In genomic region chr17:17342242-17342945, GRCh38 we compare ENCODE assay signal across 14 cellular contexts.
"Had no signal": no experiment of that assay in that cellular context is flagged by ENCODE, and none has a peak within 500 bp of the region (broad histone marks: within the 10 kb centered on the region; RNA-seq: fewer than 3 reads in every experiment).

No MANE protein-coding gene starts in this region.

- FAIRE-seq: astrocyte had no signal

- H3K4me1 ChIP-seq: colonic mucosa, gastroesophageal sphincter, SJSA1, tibial nerve had no signal

- H3K9me3 ChIP-seq: colonic mucosa, gastroesophageal sphincter, mucosa of descending colon, ovary, SJSA1, tibial nerve had no signal

- H3K27me3 ChIP-seq: colonic mucosa, gastroesophageal sphincter, ovary, SJSA1, tibial nerve had no signal

- H3K4me3 Mint-ChIP-seq: activated T-cell treated with anti-CD3 and anti-CD28 coated beads, Interleukin-2, amount 50 U/mL, for 24 hours; naive thymus-derived CD8-positive, alpha-beta T cell; T-helper 2 cell treated with Interferon-gamma antibody and Interleukin-4, amounts not matched to agents 5 μg/mL and 100 μg/mL, for 36 hours had no signal

- DNase-seq: activated gamma-delta T cell; activated T-cell treated with anti-CD3 and anti-CD28 coated beads, Interleukin-2, amount 50 U/mL, for 24 hours; colonic mucosa; effector memory CD4-positive, alpha-beta T cell; mucosa of descending colon; naive thymus-derived CD8-positive, alpha-beta T cell; SW 1271 had no signal

- H3K36me3 ChIP-seq: colonic mucosa, ovary, SJSA1 had no signal

- H3K27me3 Mint-ChIP-seq: activated T-cell treated with anti-CD3 and anti-CD28 coated beads, Interleukin-2, amount 50 U/mL, for 24 hours; naive thymus-derived CD8-positive, alpha-beta T cell had no signal

- H3K9me3 Mint-ChIP-seq: activated T-cell treated with anti-CD3 and anti-CD28 coated beads, Interleukin-2, amount 50 U/mL, for 24 hours; naive thymus-derived CD8-positive, alpha-beta T cell; T-helper 2 cell treated with Interferon-gamma antibody and Interleukin-4, amounts not matched to agents 5 μg/mL and 100 μg/mL, for 36 hours had no signal

- ATAC-seq: activated CD4-positive, CD25-positive, alpha-beta regulatory T cell treated with anti-CD3 and anti-CD28 coated beads, Interleukin-2, amount 50 U/mL, for 24 hours; gastroesophageal sphincter; mucosa of descending colon; naive thymus-derived CD8-positive, alpha-beta T cell had no signal

- H3K27ac Mint-ChIP-seq: activated T-cell treated with anti-CD3 and anti-CD28 coated beads, Interleukin-2, amount 50 U/mL, for 24 hours; T-helper 2 cell treated with Interferon-gamma antibody and Interleukin-4, amounts not matched to agents 5 μg/mL and 100 μg/mL, for 36 hours had no signal

- H3K27ac ChIP-seq: colonic mucosa, gastroesophageal sphincter, ovary, SJSA1, tibial nerve had no signal

- H3K4me3 ChIP-seq: colonic mucosa, gastroesophageal sphincter, mucosa of descending colon, ovary, SJSA1, tibial nerve had no signal
